In genomic region chr1:88888755-88889154, GRCh38 we compare ENCODE assay signal across 12 cellular contexts. TPM values are rescaled to one million over a fixed set of nuclear protein-coding genes. Genes with fewer than 3 reads are reported as not detected.
DNase-seq lines count a peak whose midpoint lies in the region; ATAC-seq lines count a peak whose summit lies in the region.
"Had no signal": no experiment of that assay in that cellular context is flagged by ENCODE, and none has a peak within 500 bp of the region (broad histone marks: within the 10 kb centered on the region; RNA-seq: fewer than 3 reads in every experiment).

No MANE protein-coding gene starts in this region.

- CTCF ChIA-PET in CD4-positive, alpha-beta memory T cell (lab: Charles Lee; ENCODE audit: partially characterized antibody), result interaction anchor here (0.6 to 6.8 kb wide), 3 partner anchors 11 to 205 kb away, joined by 3 to 78 read pairs (median 4); no protein-coding TSS in a partner anchor

- H3K27ac ChIP-seq in CD4-positive, alpha-beta memory T cell (ENCODE audit: low read depth, low read length), result no peak overlapping the region
- H3K27ac ChIP-seq: foreskin keratinocyte had no signal

- H3K4me3 ChIP-seq in CD4-positive, alpha-beta memory T cell (ENCODE audit: low read length in 2 of 2), result peak overlapping the region in 1 of 2 donors; percentile 14
- H3K4me3 ChIP-seq in Jurkat, Clone E6-1 (ENCODE audit: low read length), result no peak overlapping the region

- H3K4me1 ChIP-seq in CD4-positive, alpha-beta memory T cell (ENCODE audit: insufficient read depth, low read length), result peaks cover 44% of the 10 kb centered on the region

- peaks cover 0 to 4% (median 0%) of the 10 kb centered on the region in 8 donors for H3K9me3 Mint-ChIP-seq in CD4-positive, alpha-beta memory T cell
- no peaks in the 10 kb centered on the region for H3K9me3 Mint-ChIP-seq in activated naive CD8-positive, alpha-beta T cell (ENCODE audit: low read depth)
- no peaks in the 10 kb centered on the region for H3K9me3 Mint-ChIP-seq in natural killer cell treated with Interleukin-12 subunit alpha and Interleukin-12 subunit beta and Interleukin-15 and Interleukin-18, amount 100 ng/mL, for 72 hours

- peak overlapping the region; percentile 66 to 84 (median 76) for H3K4me3 Mint-ChIP-seq in CD4-positive, alpha-beta memory T cell
- H3K4me3 Mint-ChIP-seq in activated naive CD8-positive, alpha-beta T cell, result peak overlapping the region; percentile 77
- peak overlapping the region; percentile 95 for H3K4me3 Mint-ChIP-seq in natural killer cell treated with Interleukin-12 subunit alpha and Interleukin-12 subunit beta and Interleukin-15 and Interleukin-18, amount 100 ng/mL, for 72 hours

- H3K36me3 ChIP-seq in CD4-positive, alpha-beta memory T cell (ENCODE audit: insufficient read depth, low read length), result peaks cover 27% of the 10 kb centered on the region

- DNase-seq in CD4-positive, alpha-beta memory T cell, result peak in 4 of 5 donors; percentile 38 to 47 (median 44)
- DNase-seq in Jurkat, Clone E6-1 (ENCODE audit: low read depth, low spot score), result peak; percentile 79
- no peak for DNase-seq in natural killer cell treated with Interleukin-12 subunit alpha and Interleukin-12 subunit beta and Interleukin-15 and Interleukin-18, amount 100 ng/mL, for 72 hours (ENCODE audit: low spot score)
- DNase-seq in NCI-H2029 treated with DMSO at 0.1 percent for 48 hours (lab: John Stamatoyannopoulos, UW) (no peak), OCI-M2 (lab: John Stamatoyannopoulos, UW; ENCODE audit: unreplicated experiment) (no peak)
- DNase-seq: effector CD4-positive, alpha-beta T cell; foreskin keratinocyte; HCEC 1CT; NCI-H2227 treated with DMSO at 0.1 percent for 48 hours had no signal

- POLR2A ChIA-PET in CD4-positive, alpha-beta memory T cell (lab: Charles Lee; ENCODE audit: partially characterized antibody), result interaction anchor here (0.8 to 1.5 kb wide), 3 partner anchors 8 to 205 kb away, joined by 4 to 8 read pairs (median 5); partner anchors contain the start of gene PKN2

- peaks cover 9 to 39% of the 10 kb centered on the region in 2 donors for H3K36me3 Mint-ChIP-seq in CD4-positive, alpha-beta memory T cell
- no peaks in the 10 kb centered on the region for H3K36me3 Mint-ChIP-seq in activated naive CD8-positive, alpha-beta T cell
- peaks cover 15% of the 10 kb centered on the region for H3K36me3 Mint-ChIP-seq in natural killer cell treated with Interleukin-12 subunit alpha and Interleukin-12 subunit beta and Interleukin-15 and Interleukin-18, amount 100 ng/mL, for 72 hours

- peak overlapping the region; percentile 18 to 95 (median 82) for H3K27ac Mint-ChIP-seq in CD4-positive, alpha-beta memory T cell
- H3K27ac Mint-ChIP-seq in activated naive CD8-positive, alpha-beta T cell, result peak overlapping the region; percentile 71
- peak overlapping the region; percentile 28 to 66 for H3K27ac Mint-ChIP-seq in natural killer cell treated with Interleukin-12 subunit alpha and Interleukin-12 subunit beta and Interleukin-15 and Interleukin-18, amount 100 ng/mL, for 72 hours

- ATAC-seq in natural killer cell treated with Interleukin-12 subunit alpha and Interleukin-12 subunit beta and Interleukin-15 and Interleukin-18, amount 100 ng/mL, for 72 hours, result peak in 1 of 2 donors; percentile 37
- ATAC-seq in GM21390 (IDR thresholded peaks at IDR 0.05; ENCODE audit: unreplicated experiment) (no peak), GM19395 (IDR thresholded peaks at IDR 0.05; ENCODE audit: unreplicated experiment) (no peak)
- ATAC-seq: foreskin keratinocyte had no signal

- H3K27me3 Mint-ChIP-seq in CD4-positive, alpha-beta memory T cell, result peaks cover 0 to 2% of the 10 kb centered on the region in 2 donors
- H3K27me3 Mint-ChIP-seq in activated naive CD8-positive, alpha-beta T cell, result no peaks in the 10 kb centered on the region
- no peaks in the 10 kb centered on the region for H3K27me3 Mint-ChIP-seq in natural killer cell treated with Interleukin-12 subunit alpha and Interleukin-12 subunit beta and Interleukin-15 and Interleukin-18, amount 100 ng/mL, for 72 hours

- H3K4me1 Mint-ChIP-seq in CD4-positive, alpha-beta memory T cell, result peaks cover 40 to 64% (median 50%) of the 10 kb centered on the region in 4 donors
- peaks cover 51% of the 10 kb centered on the region for H3K4me1 Mint-ChIP-seq in activated naive CD8-positive, alpha-beta T cell (ENCODE audit: low read depth)
- H3K4me1 Mint-ChIP-seq in natural killer cell treated with Interleukin-12 subunit alpha and Interleukin-12 subunit beta and Interleukin-15 and Interleukin-18, amount 100 ng/mL, for 72 hours (ENCODE audit: low read depth in 2 of 2), result peaks cover 37 to 44% of the 10 kb centered on the region in 2 donors

- intact Hi-C loops in CD4-positive, alpha-beta memory T cell (cut with micrococcal nuclease), result no loop called here

- H3K27me3 ChIP-seq in CD4-positive, alpha-beta memory T cell (ENCODE audit: insufficient read depth, low read length), result no peaks in the 10 kb centered on the region
- H3K27me3 ChIP-seq: foreskin keratinocyte had no signal

- no peaks in the 10 kb centered on the region for H3K9me3 ChIP-seq in CD4-positive, alpha-beta memory T cell (ENCODE audit: control insufficient read depth in 1 of 2, low read length in 2 of 2)

RNA-seq across cellular contexts. Expression of gene GTF2B, which starts 2.6 kb away (rescaled TPM):
- total RNA-seq in CD4-positive, alpha-beta memory T cell, result 10 to 100 TPM; 43.9 to 48.3 TPM
- 10 to 100 TPM; 50.2 to 68.5 TPM for polyA plus RNA-seq in CD4-positive, alpha-beta memory T cell
- polyA plus RNA-seq in Jurkat, Clone E6-1 (2012; ENCODE audit: insufficient read depth, insufficient read length), result 71.4 TPM
- 10 to 100 TPM; 31.2 to 43.1 TPM for total RNA-seq in natural killer cell treated with Interleukin-12 subunit alpha and Interleukin-12 subunit beta and Interleukin-15 and Interleukin-18, amount 100 ng/mL, for 72 hours

Comparison
In these comparisons a context has a peak if more than half of its experiments do, and no peak if none do; other contexts are left out.
1. DNase-seq: peak in CD4-positive, alpha-beta memory T cell (4 of 5) and Jurkat, Clone E6-1 (single experiment); none in natural killer cell treated with Interleukin-12 subunit alpha and Interleukin-12 subunit beta and Interleukin-15 and Interleukin-18, amount 100 ng/mL, for 72 hours (single experiment), NCI-H2029 treated with DMSO at 0.1 percent for 48 hours (single experiment) and OCI-M2 (single experiment).
2. Peak in every context shown above with its lines, with median percentiles within 50 percentile points of each other: H3K27ac Mint-ChIP-seq and H3K4me3 Mint-ChIP-seq.